ENCODE assay signal across 21 cellular contexts in the genomic region with DNA sequence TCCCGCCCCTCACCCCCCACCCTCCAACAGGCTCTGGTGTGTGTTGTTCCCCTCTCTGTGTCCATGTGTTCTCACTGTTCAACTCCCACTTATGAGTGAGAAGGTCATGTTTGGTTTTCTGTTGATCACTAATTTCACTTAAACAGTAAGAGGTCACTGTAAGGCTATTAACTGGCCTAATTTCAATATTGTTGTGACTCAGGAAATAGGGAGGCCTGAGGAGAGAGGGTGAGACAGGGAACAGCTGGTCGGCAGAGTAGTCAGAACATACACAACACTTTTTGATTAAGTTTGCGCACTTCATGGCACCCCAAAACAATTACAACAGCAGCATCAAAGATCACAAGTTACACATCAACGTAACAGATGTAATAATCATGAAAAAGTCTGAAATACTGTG.
"Had no signal": no experiment of that assay in that cellular context is flagged by ENCODE, and none has a peak within 500 bp of the region (broad histone marks: within the 10 kb centered on the region; RNA-seq: fewer than 3 reads in every experiment).

No MANE protein-coding gene starts in this region.

- H2AFZ ChIP-seq: parathyroid adenoma had no signal

- H3K36me3 ChIP-seq: colonic mucosa had no signal

- H3K4me3 ChIP-seq: cardiac muscle cell, colonic mucosa, sigmoid colon, spleen, transverse colon, vagina had no signal

- ATAC-seq: esophagus mucosa; naive thymus-derived CD8-positive, alpha-beta T cell had no signal

- DNase-seq: activated CD4-positive, alpha-beta T cell treated with anti-CD3 and anti-CD28 coated beads, Interleukin-2, amount 50 U/mL, for 1 hour; activated CD4-positive, CD25-positive, alpha-beta regulatory T cell treated with anti-CD3 and anti-CD28 coated beads, Interleukin-2, amount 50 U/mL, for 72 hours; activated CD8-positive, alpha-beta memory T cell treated with anti-CD3 and anti-CD28 coated beads, Interleukin-2, amount 50 U/mL, for 4 hours; activated naive CD8-positive, alpha-beta T cell treated with anti-CD3 and anti-CD28 coated beads for 36 hours; amniotic stem cell; colonic mucosa; immature natural killer cell; mesendoderm; naive thymus-derived CD8-positive, alpha-beta T cell; sigmoid colon; spleen; stimulated activated naive CD4-positive, alpha-beta T cell treated with Interleukin-2 at 50 U/mL for 16 hours; substantia nigra; T-helper 2 cell; transverse colon had no signal

- H3K27ac Mint-ChIP-seq: activated naive CD8-positive, alpha-beta T cell treated with anti-CD3 and anti-CD28 coated beads for 36 hours; activated T-helper 1 cell treated with anti-CD3 and anti-CD28 coated beads, Interleukin-12 subunit alpha, Interleukin-12 subunit beta, Interleukin-2, Interleukin-4 antibody, amounts not matched to agents 30 ng/mL and 10 ng/mL and 1 ng/mL, durations not matched to agents 14 hours and 24 hours and 36 hours had no signal

- H3K27me3 Mint-ChIP-seq: activated naive CD8-positive, alpha-beta T cell treated with anti-CD3 and anti-CD28 coated beads for 36 hours; naive thymus-derived CD8-positive, alpha-beta T cell had no signal

- H3K4me3 Mint-ChIP-seq: activated naive CD8-positive, alpha-beta T cell treated with anti-CD3 and anti-CD28 coated beads for 36 hours; activated T-helper 1 cell treated with anti-CD3 and anti-CD28 coated beads, Interleukin-12 subunit alpha, Interleukin-12 subunit beta, Interleukin-2, Interleukin-4 antibody, amounts not matched to agents 30 ng/mL and 10 ng/mL and 1 ng/mL, durations not matched to agents 14 hours and 24 hours and 36 hours; immature natural killer cell had no signal

- H3K9me3 Mint-ChIP-seq: activated T-helper 1 cell treated with anti-CD3 and anti-CD28 coated beads, Interleukin-12 subunit alpha, Interleukin-12 subunit beta, Interleukin-2, Interleukin-4 antibody, amounts not matched to agents 30 ng/mL and 10 ng/mL and 1 ng/mL, durations not matched to agents 14 hours and 24 hours and 36 hours; immature natural killer cell had no signal

- H3K4me1 ChIP-seq: colonic mucosa, parathyroid adenoma had no signal

- H3K27ac ChIP-seq: cardiac muscle cell, colonic mucosa, parathyroid adenoma, sigmoid colon, spleen, transverse colon, vagina, VCaP had no signal

- H3K9ac ChIP-seq: parathyroid adenoma had no signal

- H3K9me3 ChIP-seq: colonic mucosa, sigmoid colon, spleen, transverse colon, vagina had no signal

- H3K27me3 ChIP-seq: cardiac muscle cell, colonic mucosa, sigmoid colon, spleen, transverse colon, vagina had no signal
